ENCODE assay signal across 9 cellular contexts in genomic region chr7:47336178-47337020, GRCh38.
DNase-seq lines count a peak whose midpoint lies in the region; ATAC-seq, FAIRE-seq and TF ChIP-seq lines count a peak whose summit lies in the region.
"Had no signal": no experiment of that assay in that cellular context is flagged by ENCODE, and none has a peak within 500 bp of the region (broad histone marks: within the 10 kb centered on the region; RNA-seq: fewer than 3 reads in every experiment).

No MANE protein-coding gene starts in this region.

- POLR2A ChIA-PET in HepG2 (lab: Yijun Ruan, JAX), result no interaction called here
- POLR2A ChIA-PET in activated CD4-positive, alpha-beta memory T cell treated with anti-CD3 and anti-CD28 coated beads, Interleukin-2, amount 10 ng/mL, durations not matched to agents 7 days and 5 days (lab: Charles Lee), result no interaction called here

- H3K9ac ChIP-seq in mesenchymal stem cell (ENCODE audit: low read length), result no peak overlapping the region
- H3K9ac ChIP-seq in HepG2 (ENCODE audit: insufficient read depth, low read depth, low read length), result no peak overlapping the region

- H3K79me1 ChIP-seq in mesenchymal stem cell (replicated peaks; ENCODE audit: low read length, poor library complexity, severe bottlenecking), result peaks cover 22% of the 10 kb centered on the region

- H3K4ac ChIP-seq in mesenchymal stem cell (ENCODE audit: low read depth in 1 of 2, low read length in 2 of 2), result peak overlapping the region in 1 of 2 experiments; percentile 39

- H4K8ac ChIP-seq in mesenchymal stem cell (ENCODE audit: low read length), result peak overlapping the region; percentile 69

- H3K36me3 ChIP-seq in mesenchymal stem cell (ENCODE audit: control insufficient read depth in 1 of 2, insufficient read depth in 2 of 2, low read depth in 1 of 2, low read length in 2 of 2) (peaks cover 0 to 31% of the 10 kb centered on the region in 2 experiments), upper lobe of right lung (peaks cover 21% of the 10 kb centered on the region), HepG2 (replicated peaks in 1 of 2; ENCODE audit: control insufficient read depth in 1 of 2, insufficient read depth in 2 of 2, low read length in 2 of 2) (peaks cover 32 to 71% of the 10 kb centered on the region in 2 experiments)

- no peak for TF ChIP-seq CTCF in upper lobe of right lung (IDR thresholded peaks at IDR 0.05)
- no peak for TF ChIP-seq CTCF in HepG2 (CRISPR knock-in tag; IDR thresholded peaks at IDR 0.05)

- H3K23ac ChIP-seq in mesenchymal stem cell (ENCODE audit: low read length in 2 of 2), result no peak overlapping the region

- no peak overlapping the region for H3K4me3 Mint-ChIP-seq in activated CD4-positive, alpha-beta memory T cell treated with anti-CD3 and anti-CD28 coated beads, Interleukin-2, amount 10 ng/mL, durations not matched to agents 7 days and 5 days

- no peak overlapping the region for H3K4me3 ChIP-seq in mesenchymal stem cell (ENCODE audit: insufficient read depth in 1 of 2, low read depth in 1 of 2, low read length in 2 of 2)
- no peak overlapping the region for H3K4me3 ChIP-seq in upper lobe of right lung
- no peak overlapping the region for H3K4me3 ChIP-seq in HepG2 (replicated peaks in 1 of 3; ENCODE audit: insufficient read depth in 1 of 3, low read depth in 2 of 3, low read length in 3 of 3)

- H3K18ac ChIP-seq in mesenchymal stem cell (ENCODE audit: low read depth in 1 of 2, low read length in 2 of 2), result peak overlapping the region in 1 of 2 experiments; percentile 37

- no peaks in the 10 kb centered on the region for H3K36me3 Mint-ChIP-seq in activated CD4-positive, alpha-beta memory T cell treated with anti-CD3 and anti-CD28 coated beads, Interleukin-2, amount 10 ng/mL, durations not matched to agents 7 days and 5 days (ENCODE audit: low read depth)

- H3K4me2 ChIP-seq in mesenchymal stem cell (ENCODE audit: low read length, poor library complexity, severe bottlenecking) (no peak overlapping the region), HepG2 (ENCODE audit: low read depth, low read length) (no peak overlapping the region)

- H3K27me3 ChIP-seq in mesenchymal stem cell (ENCODE audit: control insufficient read depth in 1 of 2, insufficient read depth in 1 of 2, low read length in 2 of 2) (peaks cover 0 to 2% of the 10 kb centered on the region in 2 experiments), upper lobe of right lung (no peaks in the 10 kb centered on the region), HepG2 (ENCODE audit: control insufficient read depth in 1 of 2, insufficient read depth in 2 of 2, low read length in 2 of 2) (no peaks in the 10 kb centered on the region)

- DNase-seq in NCI-H2171 (lab: John Stamatoyannopoulos, UW) (peak; percentile 58), mesenchymal stem cell (peak; percentile 87), upper lobe of right lung (peak; percentile 25), HepG2 (ENCODE audit: low spot score) (no peak)
- no peak for DNase-seq in activated CD4-positive, alpha-beta memory T cell treated with anti-CD3 and anti-CD28 coated beads, Interleukin-2, amount 10 ng/mL, durations not matched to agents 7 days and 5 days
- DNase-seq: NCI-H446 treated with DMSO at 0.1 percent for 48 hours had no signal

- no peak for TF ChIP-seq EP300 in HepG2 (IDR thresholded peaks at IDR 0.05; ENCODE audit: low read depth in 2 of 2, low read length in 2 of 2)
- no peak for TF ChIP-seq EP300 in HepG2 (CRISPR knock-in tag; IDR thresholded peaks at IDR 0.05; ENCODE audit: borderline replicate concordance)

- H3K27ac Mint-ChIP-seq in activated CD4-positive, alpha-beta memory T cell treated with anti-CD3 and anti-CD28 coated beads, Interleukin-2, amount 10 ng/mL, durations not matched to agents 7 days and 5 days, result no peak overlapping the region
- H3K27ac Mint-ChIP-seq: activated T-helper 2 cell treated with anti-CD3 and anti-CD28 coated beads, Interferon-gamma antibody, Interleukin-2, Interleukin-4, amounts not matched to agents 10 μg/mL and 5 μg/mL and 100 μg/mL, durations not matched to agents 14 hours and 24 hours and 36 hours had no signal

- H2AFZ ChIP-seq in mesenchymal stem cell (ENCODE audit: low read depth, low read length) (no peak overlapping the region), HepG2 (ENCODE audit: low read length) (no peak overlapping the region)

- H4K91ac ChIP-seq in mesenchymal stem cell (ENCODE audit: low read length), result peak overlapping the region; percentile 75

- no peaks in the 10 kb centered on the region for H3K4me1 Mint-ChIP-seq in activated CD4-positive, alpha-beta memory T cell treated with anti-CD3 and anti-CD28 coated beads, Interleukin-2, amount 10 ng/mL, durations not matched to agents 7 days and 5 days

- TF ChIP-seq RAD21 in HepG2 (CRISPR knock-in tag; IDR thresholded peaks at IDR 0.05), result no peak

- no peak for FAIRE-seq in HepG2 (lab: Jason Lieb, UNC)

- H2BK15ac ChIP-seq in mesenchymal stem cell (ENCODE audit: low read depth, poor library complexity, severe bottlenecking), result no peak overlapping the region

- no peak overlapping the region for H2BK5ac ChIP-seq in mesenchymal stem cell (ENCODE audit: low read depth, low read length, poor library complexity, severe bottlenecking)

- no peak overlapping the region for H2BK120ac ChIP-seq in mesenchymal stem cell (ENCODE audit: low read depth, low read length)

- H3K4me1 ChIP-seq in mesenchymal stem cell (ENCODE audit: control insufficient read depth, insufficient read depth, low read depth, low read length) (peaks cover 13% of the 10 kb centered on the region), upper lobe of right lung (peaks cover 29% of the 10 kb centered on the region), HepG2 (ENCODE audit: insufficient read depth, low read length) (no peaks in the 10 kb centered on the region)

- TF ChIP-seq POLR2A in HepG2 (IDR thresholded peaks at IDR 0.05; ENCODE audit: insufficient read depth in 1 of 2, low read depth in 2 of 2, low read length in 2 of 2), result no peak

- no peaks in the 10 kb centered on the region for H3K9me3 Mint-ChIP-seq in activated CD4-positive, alpha-beta memory T cell treated with anti-CD3 and anti-CD28 coated beads, Interleukin-2, amount 10 ng/mL, durations not matched to agents 7 days and 5 days
- H3K9me3 Mint-ChIP-seq: activated T-helper 2 cell treated with anti-CD3 and anti-CD28 coated beads, Interferon-gamma antibody, Interleukin-2, Interleukin-4, amounts not matched to agents 10 μg/mL and 5 μg/mL and 100 μg/mL, durations not matched to agents 14 hours and 24 hours and 36 hours had no signal

- in situ Hi-C loops in HepG2 (cut with HindIII; ENCODE audit: extremely low pct_ligation_motif_present, low pct_unique_long_range_greater_than_20kb), result no loop called here

- CTCF ChIA-PET in HepG2 (lab: Yijun Ruan, JAX; ENCODE audit: low intra/inter-chr PET ratio, low total read pairs), result no interaction called here
- CTCF ChIA-PET in activated CD4-positive, alpha-beta memory T cell treated with anti-CD3 and anti-CD28 coated beads, Interleukin-2, amount 10 ng/mL, durations not matched to agents 7 days and 5 days (lab: Charles Lee), result no interaction called here

- H3K27ac ChIP-seq in mesenchymal stem cell (ENCODE audit: low read length, poor library complexity, severe bottlenecking), result no peak overlapping the region
- no peak overlapping the region for H3K27ac ChIP-seq in upper lobe of right lung
- H3K27ac ChIP-seq in HepG2 (ENCODE audit: extremely low read length, insufficient read depth, low read length), result no peak overlapping the region

- no peak overlapping the region for H2BK12ac ChIP-seq in mesenchymal stem cell (ENCODE audit: low read length in 2 of 2)

- BruUV-seq in HepG2 (replicated peaks; lab: Mats Ljungman, UMichigan), result no TSS peak

- ATAC-seq in esophagus mucosa (peak; percentile 84), upper lobe of right lung (peak; percentile 33), GM18502 (IDR thresholded peaks at IDR 0.05; ENCODE audit: poor library complexity, unreplicated experiment) (no peak), HepG2 (no peak)

- WGBS in mesenchymal stem cell, result 68% methylated on average over 10 of the region's 11 CpGs
- 87% methylated on average over 11 of the region's 11 CpGs for WGBS in HepG2 (ENCODE audit: low lambda C conversion rate)

- H2AK5ac ChIP-seq in mesenchymal stem cell (ENCODE audit: low read length, severe bottlenecking), result no peak overlapping the region

- peaks cover 7% of the 10 kb centered on the region for H4K20me1 ChIP-seq in HepG2 (ENCODE audit: insufficient read depth, low read length)

- intact Hi-C loops in upper lobe of right lung (cut with DNase I) (no loop called here), HepG2 (cut with micrococcal nuclease; ENCODE audit: unreplicated experiment) (loop anchor here (5.0 kb wide), 1 partner anchor 69 kb away; no protein-coding TSS in a partner anchor)

- H3K14ac ChIP-seq in mesenchymal stem cell (ENCODE audit: low read length in 2 of 2), result peak overlapping the region in 1 of 2 experiments; percentile 4

- H3K79me2 ChIP-seq in HepG2 (ENCODE audit: insufficient read depth, low read length), result no peaks in the 10 kb centered on the region

- no peaks in the 10 kb centered on the region for H3K27me3 Mint-ChIP-seq in activated CD4-positive, alpha-beta memory T cell treated with anti-CD3 and anti-CD28 coated beads, Interleukin-2, amount 10 ng/mL, durations not matched to agents 7 days and 5 days

- H3K9me3 ChIP-seq in mesenchymal stem cell (ENCODE audit: control insufficient read depth, low read length), result no peaks in the 10 kb centered on the region
- no peaks in the 10 kb centered on the region for H3K9me3 ChIP-seq in upper lobe of right lung
- H3K9me3 ChIP-seq in HepG2 (ENCODE audit: low read length), result no peaks in the 10 kb centered on the region

TF ChIP-seq in HepG2, 621 proteins besides CTCF, POLR2A, EP300 and RAD21 (continues in another document):
- TF ChIP-seq CHCHD3 (CRISPR knock-in tag; IDR thresholded peaks at IDR 0.05), result no peak
- TF ChIP-seq ZBTB49 (CRISPR knock-in tag; IDR thresholded peaks at IDR 0.05; ENCODE audit: borderline replicate concordance), result no peak

Comparison
In these comparisons a context has a peak if more than half of its experiments do, and no peak if none do; other contexts are left out.
1. DNase-seq: peak in NCI-H2171 (single experiment), mesenchymal stem cell (single experiment) and upper lobe of right lung (single experiment); none in HepG2 (single experiment) and activated CD4-positive, alpha-beta memory T cell treated with anti-CD3 and anti-CD28 coated beads, Interleukin-2, amount 10 ng/mL, durations not matched to agents 7 days and 5 days (single experiment).
2. ATAC-seq: peak in esophagus mucosa (single experiment) and upper lobe of right lung (single experiment); none in GM18502 (single experiment) and HepG2 (single experiment).